ENCODE assay signal across 35 cellular contexts in the genomic region with DNA sequence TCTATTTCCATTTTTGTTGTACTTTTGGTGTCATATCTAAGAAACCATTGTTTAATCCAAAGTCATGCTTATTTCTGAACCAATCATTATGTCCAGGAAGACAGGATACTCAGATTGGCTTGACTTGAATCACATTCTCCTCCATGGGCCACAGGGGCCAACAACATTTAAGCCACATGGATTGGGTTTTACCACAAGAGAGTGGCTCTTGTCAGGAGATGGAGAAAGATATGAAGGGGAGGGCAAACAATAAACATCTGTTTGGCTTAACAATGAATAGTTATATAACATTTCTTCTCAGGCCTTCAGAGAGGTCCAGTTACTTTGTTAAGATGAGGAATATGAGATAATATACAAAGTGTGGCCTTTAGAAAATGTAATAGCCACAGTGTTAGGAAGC. TPM values are rescaled to one million over a fixed set of nuclear protein-coding genes. Genes with fewer than 3 reads are reported as not detected.
"Had no signal": no experiment of that assay in that cellular context is flagged by ENCODE, and none has a peak within 500 bp of the region (broad histone marks: within the 10 kb centered on the region; RNA-seq: fewer than 3 reads in every experiment).

No MANE protein-coding gene starts in this region.

- H3K27me3 Mint-ChIP-seq: activated CD4-positive, alpha-beta T cell treated with anti-CD3 and anti-CD28 coated beads for 36 hours; activated naive CD4-positive, alpha-beta T cell treated with anti-CD3 and anti-CD28 coated beads, Interleukin-2, amount 50 U/mL, for 24 hours; activated naive CD8-positive, alpha-beta T cell treated with anti-CD3 and anti-CD28 coated beads for 36 hours; activated naive CD8-positive, alpha-beta T cell treated with anti-CD3 and anti-CD28 coated beads, Interleukin-2, amount 50 U/mL, for 24 hours had no signal

- H3K36me3 Mint-ChIP-seq: activated CD4-positive, alpha-beta memory T cell treated with anti-CD3 and anti-CD28 coated beads for 36 hours; activated CD8-positive, alpha-beta memory T cell treated with anti-CD3 and anti-CD28 coated beads, Interleukin-2, amount 10 ng/mL, durations not matched to agents 7 days and 5 days; activated naive CD4-positive, alpha-beta T cell treated with anti-CD3 and anti-CD28 coated beads, Interleukin-2, amount 50 U/mL, for 24 hours; activated naive CD8-positive, alpha-beta T cell treated with anti-CD3 and anti-CD28 coated beads for 36 hours had no signal

- H3K9me3 Mint-ChIP-seq: activated naive CD4-positive, alpha-beta T cell treated with anti-CD3 and anti-CD28 coated beads, Interleukin-2, amount 50 U/mL, for 24 hours; activated naive CD8-positive, alpha-beta T cell treated with anti-CD3 and anti-CD28 coated beads for 36 hours; activated naive CD8-positive, alpha-beta T cell treated with anti-CD3 and anti-CD28 coated beads, Interleukin-2, amount 50 U/mL, for 24 hours; activated T-helper 1 cell treated with anti-CD3 and anti-CD28 coated beads, Interleukin-12 subunit alpha, Interleukin-12 subunit beta, Interleukin-2, Interleukin-4 antibody, amounts not matched to agents 30 ng/mL and 10 ng/mL and 1 ng/mL, durations not matched to agents 14 hours and 24 hours and 36 hours; activated T-helper 2 cell treated with anti-CD3 and anti-CD28 coated beads, Interferon-gamma antibody, Interleukin-2, Interleukin-4, amounts not matched to agents 10 μg/mL and 5 μg/mL and 100 μg/mL, durations not matched to agents 14 hours and 24 hours and 36 hours; effector memory CD8-positive, alpha-beta T cell; T-helper 2 cell treated with Interferon-gamma antibody and Interleukin-4, amounts not matched to agents 5 μg/mL and 100 μg/mL, for 36 hours had no signal

- ATAC-seq: activated CD4-positive, alpha-beta T cell treated with anti-CD3 and anti-CD28 coated beads for 36 hours; activated CD8-positive, alpha-beta memory T cell treated with anti-CD3 and anti-CD28 coated beads, Interleukin-2, amount 10 ng/mL, durations not matched to agents 7 days and 5 days; activated CD8-positive, alpha-beta T cell treated with anti-CD3 and anti-CD28 coated beads, Interleukin-2, amount 10 ng/mL, durations not matched to agents 7 days and 5 days; activated naive CD8-positive, alpha-beta T cell treated with anti-CD3 and anti-CD28 coated beads, Interleukin-2, amount 50 U/mL, for 24 hours; body of pancreas; effector memory CD8-positive, alpha-beta T cell; foreskin keratinocyte; T-helper 17 cell had no signal

- H3K4me3 Mint-ChIP-seq: activated CD4-positive, alpha-beta memory T cell treated with anti-CD3 and anti-CD28 coated beads for 36 hours; activated CD4-positive, alpha-beta T cell treated with anti-CD3 and anti-CD28 coated beads for 36 hours; activated CD4-positive, alpha-beta T cell treated with anti-CD3 and anti-CD28 coated beads, Interleukin-2, amount 10 ng/mL, durations not matched to agents 24 days and 14 days; activated CD8-positive, alpha-beta memory T cell treated with anti-CD3 and anti-CD28 coated beads, Interleukin-2, amount 10 ng/mL, durations not matched to agents 7 days and 5 days; activated CD8-positive, alpha-beta T cell treated with anti-CD3 and anti-CD28 coated beads, Interleukin-2, amount 10 ng/mL, durations not matched to agents 7 days and 5 days; activated naive CD4-positive, alpha-beta T cell treated with anti-CD3 and anti-CD28 coated beads for 36 hours; activated naive CD4-positive, alpha-beta T cell treated with anti-CD3 and anti-CD28 coated beads, Interleukin-2, amount 50 U/mL, for 24 hours; activated naive CD8-positive, alpha-beta T cell treated with anti-CD3 and anti-CD28 coated beads for 36 hours; activated naive CD8-positive, alpha-beta T cell treated with anti-CD3 and anti-CD28 coated beads, Interleukin-2, amount 50 U/mL, for 24 hours; activated T-helper 1 cell treated with anti-CD3 and anti-CD28 coated beads, Interleukin-12 subunit alpha, Interleukin-12 subunit beta, Interleukin-2, Interleukin-4 antibody, amounts not matched to agents 30 ng/mL and 10 ng/mL and 1 ng/mL, durations not matched to agents 14 hours and 24 hours and 36 hours; effector memory CD8-positive, alpha-beta T cell; T-helper 17 cell; T-helper 2 cell treated with Interferon-gamma antibody and Interleukin-4, amounts not matched to agents 5 μg/mL and 100 μg/mL, for 36 hours had no signal

- H3K27ac ChIP-seq: adrenal gland, body of pancreas, esophagus muscularis mucosa, foreskin keratinocyte, WERI-Rb-1 had no signal

- H3K4me1 ChIP-seq: adrenal gland, body of pancreas, esophagus muscularis mucosa had no signal

- H3K36me3 ChIP-seq: adrenal gland, WERI-Rb-1 had no signal

- H3K27me3 ChIP-seq: adrenal gland, body of pancreas, esophagus muscularis mucosa, foreskin keratinocyte had no signal

- DNase-seq: activated CD4-positive, alpha-beta memory T cell treated with anti-CD3 and anti-CD28 coated beads for 36 hours; activated CD4-positive, alpha-beta T cell treated with anti-CD3 and anti-CD28 coated beads for 36 hours; activated CD4-positive, alpha-beta T cell treated with anti-CD3 and anti-CD28 coated beads, Interleukin-2, amount 10 ng/mL, durations not matched to agents 24 days and 14 days; activated CD4-positive, CD25-positive, alpha-beta regulatory T cell; activated CD4-positive, CD25-positive, alpha-beta regulatory T cell treated with anti-CD3 and anti-CD28 coated beads, Interleukin-2, amount 50 U/mL, for 72 hours; activated CD8-positive, alpha-beta memory T cell treated with anti-CD3 and anti-CD28 coated beads, Interleukin-2, amount 10 ng/mL, durations not matched to agents 7 days and 5 days; activated CD8-positive, alpha-beta memory T cell treated with anti-CD3 and anti-CD28 coated beads, Interleukin-2, amount 50 U/mL, for 4 hours; activated CD8-positive, alpha-beta T cell treated with anti-CD3 and anti-CD28 coated beads, Interleukin-2, amount 10 ng/mL, durations not matched to agents 7 days and 5 days; activated effector memory CD4-positive, alpha-beta T cell treated with anti-CD3 and anti-CD28 coated beads, Interleukin-2, amount 50 U/mL, for 16 hours; activated naive CD4-positive, alpha-beta T cell treated with anti-CD3 and anti-CD28 coated beads for 36 hours; activated naive CD8-positive, alpha-beta T cell treated with anti-CD3 and anti-CD28 coated beads for 36 hours; activated naive CD8-positive, alpha-beta T cell treated with anti-CD3 and anti-CD28 coated beads, Interleukin-2, amount 50 U/mL, for 24 hours; activated T-cell treated with anti-CD3 and anti-CD28 coated beads, Interleukin-2, amount 50 U/mL, for 1 hour; activated T-cell treated with anti-CD3 and anti-CD28 coated beads, Interleukin-2, amount 50 U/mL, for 48 hours; adrenal gland; amygdala; aorta; body of pancreas; caudate nucleus; cortex of kidney; dermis blood vessel endothelial cell; effector CD4-positive, alpha-beta T cell; effector memory CD8-positive, alpha-beta T cell; erythroblast; T-helper 1 cell; T-helper 17 cell; T1000; WERI-Rb-1 had no signal

- H3K4me1 Mint-ChIP-seq: activated CD4-positive, alpha-beta T cell treated with anti-CD3 and anti-CD28 coated beads for 36 hours; activated CD4-positive, alpha-beta T cell treated with anti-CD3 and anti-CD28 coated beads, Interleukin-2, amount 10 ng/mL, durations not matched to agents 24 days and 14 days; activated CD8-positive, alpha-beta memory T cell treated with anti-CD3 and anti-CD28 coated beads, Interleukin-2, amount 10 ng/mL, durations not matched to agents 7 days and 5 days; activated naive CD4-positive, alpha-beta T cell treated with anti-CD3 and anti-CD28 coated beads, Interleukin-2, amount 50 U/mL, for 24 hours; activated naive CD8-positive, alpha-beta T cell treated with anti-CD3 and anti-CD28 coated beads for 36 hours; activated naive CD8-positive, alpha-beta T cell treated with anti-CD3 and anti-CD28 coated beads, Interleukin-2, amount 50 U/mL, for 24 hours; T-helper 17 cell had no signal

- H3K4me3 ChIP-seq: adrenal gland, body of pancreas, esophagus muscularis mucosa had no signal

- H3K27ac Mint-ChIP-seq: activated CD4-positive, alpha-beta memory T cell treated with anti-CD3 and anti-CD28 coated beads for 36 hours; activated CD4-positive, alpha-beta T cell treated with anti-CD3 and anti-CD28 coated beads for 36 hours; activated CD4-positive, alpha-beta T cell treated with anti-CD3 and anti-CD28 coated beads, Interleukin-2, amount 10 ng/mL, durations not matched to agents 24 days and 14 days; activated CD8-positive, alpha-beta memory T cell treated with anti-CD3 and anti-CD28 coated beads, Interleukin-2, amount 10 ng/mL, durations not matched to agents 7 days and 5 days; activated CD8-positive, alpha-beta T cell treated with anti-CD3 and anti-CD28 coated beads, Interleukin-2, amount 10 ng/mL, durations not matched to agents 7 days and 5 days; activated naive CD4-positive, alpha-beta T cell treated with anti-CD3 and anti-CD28 coated beads for 36 hours; activated naive CD4-positive, alpha-beta T cell treated with anti-CD3 and anti-CD28 coated beads, Interleukin-2, amount 50 U/mL, for 24 hours; activated naive CD8-positive, alpha-beta T cell treated with anti-CD3 and anti-CD28 coated beads for 36 hours; activated naive CD8-positive, alpha-beta T cell treated with anti-CD3 and anti-CD28 coated beads, Interleukin-2, amount 50 U/mL, for 24 hours; activated T-helper 1 cell treated with anti-CD3 and anti-CD28 coated beads, Interleukin-12 subunit alpha, Interleukin-12 subunit beta, Interleukin-2, Interleukin-4 antibody, amounts not matched to agents 30 ng/mL and 10 ng/mL and 1 ng/mL, durations not matched to agents 14 hours and 24 hours and 36 hours; activated T-helper 2 cell treated with anti-CD3 and anti-CD28 coated beads, Interferon-gamma antibody, Interleukin-2, Interleukin-4, amounts not matched to agents 10 μg/mL and 5 μg/mL and 100 μg/mL, durations not matched to agents 14 hours and 24 hours and 36 hours; effector memory CD8-positive, alpha-beta T cell; T-helper 17 cell; T-helper 2 cell treated with Interferon-gamma antibody and Interleukin-4, amounts not matched to agents 5 μg/mL and 100 μg/mL, for 36 hours had no signal

RNA-seq across cellular contexts. Expression of gene GXYLT2, which starts 44.6 kb away (rescaled TPM):
- total RNA-seq: activated CD4-positive, alpha-beta memory T cell treated with anti-CD3 and anti-CD28 coated beads for 36 hours; activated CD4-positive, alpha-beta T cell treated with anti-CD3 and anti-CD28 coated beads, Interleukin-2, amount 10 ng/mL, durations not matched to agents 24 days and 14 days; activated CD8-positive, alpha-beta memory T cell treated with anti-CD3 and anti-CD28 coated beads for 36 hours; activated CD8-positive, alpha-beta memory T cell treated with anti-CD3 and anti-CD28 coated beads, Interleukin-2, amount 10 ng/mL, durations not matched to agents 7 days and 5 days; activated CD8-positive, alpha-beta T cell treated with anti-CD3 and anti-CD28 coated beads, Interleukin-2, amount 10 ng/mL, durations not matched to agents 7 days and 5 days; activated naive CD4-positive, alpha-beta T cell treated with anti-CD3 and anti-CD28 coated beads for 36 hours; activated T-helper 2 cell treated with anti-CD3 and anti-CD28 coated beads, Interferon-gamma antibody, Interleukin-2, Interleukin-4, amounts not matched to agents 10 μg/mL and 5 μg/mL and 100 μg/mL, durations not matched to agents 14 hours and 24 hours and 36 hours had no signal
